In the genomic region with DNA sequence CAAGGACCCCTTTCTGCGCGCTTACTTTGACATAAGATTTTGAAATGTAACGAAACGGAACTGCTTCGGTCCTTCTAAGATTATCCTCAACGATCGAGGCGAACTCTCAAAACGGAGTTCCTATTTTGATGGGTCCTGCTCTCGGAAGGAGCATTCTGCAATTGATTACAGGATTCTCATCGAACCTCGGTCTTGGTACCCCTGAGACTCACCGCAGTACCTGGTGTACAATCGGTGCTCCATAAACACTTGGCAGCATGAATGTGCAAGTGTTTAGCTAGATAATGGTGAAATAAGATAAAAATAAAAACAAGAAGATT, we compare ENCODE assay signal across 8 cellular contexts. TPM values are rescaled to one million over a fixed set of nuclear protein-coding genes. Genes with fewer than 3 reads are reported as not detected.
DNase-seq lines count a peak whose midpoint lies in the region; ATAC-seq and TF ChIP-seq lines count a peak whose summit lies in the region.

No MANE protein-coding gene starts in this region.

- POLR2A ChIA-PET in AG04450 (lab: Yijun Ruan, JAX): interaction anchor here (1.0 to 2.8 kb wide), 6 partner anchors 9 to 391 kb away, joined by 3 to 28 read pairs (median 4); partner anchors contain the start of genes ARF6, RPL36AL and VCPKMT

- DNase-seq in AG04450 (ENCODE audit: low read depth, low spot score) (no peak), SJCRH30 (no peak), fibroblast of villous mesenchyme (ENCODE audit: low read depth) (no peak), skeletal muscle cell (ENCODE audit: low read depth) (no peak), posterior vena cava (ENCODE audit: low spot score) (no peak), DMS79 treated with DMSO at 0.1 percent for 48 hours (lab: John Stamatoyannopoulos, UW) (no peak)
- DNase-seq in stimulated activated CD8-positive, alpha-beta memory T cell treated with anti-CD3 and anti-CD28 coated beads, Interleukin-4, amount 100 ng/mL, for 48 hours: no peak

- peaks cover 15% of the 10 kb centered on the region for H3K36me3 ChIP-seq in SJCRH30

- ATAC-seq in GM21529 (IDR thresholded peaks at IDR 0.05; ENCODE audit: unreplicated experiment): peak; percentile 2

- intact Hi-C loops in posterior vena cava (cut with DNase I): no loop called here

- H3K27ac ChIP-seq in AG04450 (ENCODE audit: low read depth, low read length) (no peak overlapping the region), SJCRH30 (peak overlapping the region; percentile 62; the same call in 1 of the 2 replicates)

- H3K9me3 ChIP-seq in AG04450 (ENCODE audit: control insufficient read depth, insufficient read depth, low read length) (no peaks in the 10 kb centered on the region), SJCRH30 (replicated peaks) (no peaks in the 10 kb centered on the region)

- no peaks in the 10 kb centered on the region for H3K4me1 ChIP-seq in SJCRH30

- no peaks in the 10 kb centered on the region for H3K27me3 ChIP-seq in AG04450 (ENCODE audit: control insufficient read depth, insufficient read depth, low read length)
- no peaks in the 10 kb centered on the region for H3K27me3 ChIP-seq in SJCRH30

- TF ChIP-seq CTCF in AG04450 (IDR thresholded peaks at IDR 0.05; ENCODE audit: low read depth, low read length): no peak
- TF ChIP-seq CTCF in fibroblast of villous mesenchyme (IDR thresholded peaks at IDR 0.05; ENCODE audit: insufficient read depth, low read depth, low read length): no peak

- CTCF ChIA-PET in AG04450 (lab: Charles Lee): interaction anchor here (0.6 to 7.3 kb wide), 27 partner anchors 9 to 453 kb away, joined by 3 to 119 read pairs (median 5); partner anchors contain the start of gene VCPKMT

- H3K4me3 ChIP-seq in AG04450 (ENCODE audit: low read depth, low read length) (peak overlapping the region; percentile 99), SJCRH30 (peak overlapping the region; percentile 87), fibroblast of villous mesenchyme (ENCODE audit: low read depth, low read length) (peak overlapping the region; percentile 96), skeletal muscle cell (ENCODE audit: low read depth, low read length) (peak overlapping the region; percentile 69)

RNA-seq across cellular contexts. Expression of gene NEMF, which starts 0.5 kb away (rescaled TPM):
- 39.8 and 48.6 TPM in 2 replicates for polyA plus RNA-seq in AG04450 (2011; rRNA removed)
- 66.8 and 104 TPM in 2 replicates for polyA minus RNA-seq in AG04450 (2011; rRNA and poly(A)+ RNA removed)
- total RNA-seq in SJCRH30 (2014; rRNA removed; shearing (Covaris generic)): 49.6 and 66.1 TPM in 2 replicates
- 70.0 and 72.5 TPM in 2 replicates for total RNA-seq in fibroblast of villous mesenchyme
- 10 to 100 TPM; 49.3 to 61.4 TPM for total RNA-seq in posterior vena cava

RNA-seq across cellular contexts. Expression of gene ARF6, which starts 39.8 kb away (rescaled TPM):
- polyA plus RNA-seq in AG04450 (2011; rRNA removed): 27.1 and 28.0 TPM in 2 replicates
- polyA minus RNA-seq in AG04450 (2011; rRNA and poly(A)+ RNA removed): 26.8 and 28.1 TPM in 2 replicates
- 32.2 and 35.7 TPM in 2 replicates for total RNA-seq in SJCRH30 (2014; rRNA removed; shearing (Covaris generic))
- total RNA-seq in fibroblast of villous mesenchyme (60.2 and 111 TPM in 2 replicates), posterior vena cava (10 to 100 TPM; 55.8 to 58.9 TPM)
